In genomic region chr20:30500444-30500814, GRCh38 we compare ENCODE assay signal across 8 cellular contexts.
A peak's percentile ranks its signal among the peaks of the same experiment; 100 is the strongest.
DNase-seq lines count a peak whose midpoint lies in the region; ATAC-seq, FAIRE-seq and TF ChIP-seq lines count a peak whose summit lies in the region.
"Not testable (repeated sequence)": the region's sequence is repeated elsewhere in the genome, so short reads cannot be mapped to it uniquely, and the experiment has no call there.

No MANE protein-coding gene starts in this region.

- CTCF ChIA-PET in K562 (lab: Yijun Ruan, JAX; ENCODE audit: low intra/inter-chr PET ratio), result not testable (repeated sequence)

- H3K4me3 ChIP-seq in HUES64 (ENCODE audit: low read length), result peak overlapping the region; percentile 41
- not testable (repeated sequence) for H3K4me3 ChIP-seq in K562

- not testable (repeated sequence) for H3K27me3 ChIP-seq in HUES64 (ENCODE audit: insufficient read depth, low read length); K562 (ENCODE audit: control insufficient read depth in 2 of 2, insufficient read depth in 2 of 2, low read length in 2 of 2); foreskin keratinocyte

- not testable (repeated sequence) for TF ChIP-seq POLR2A in K562 (conservative IDR thresholded peaks at IDR 0.05)

- H3K9ac ChIP-seq in HUES64 (ENCODE audit: low read depth, low read length); K562 (ENCODE audit: insufficient read depth in 1 of 2, low read depth in 2 of 2, low read length in 2 of 2): not testable (repeated sequence)

- not testable (repeated sequence) for H4K20me1 ChIP-seq in K562 (replicated peaks; ENCODE audit: control insufficient read depth, insufficient read depth, low read length)

- not testable (repeated sequence) for H3K4me2 ChIP-seq in K562 (ENCODE audit: insufficient read depth, low read length)

- H3K4me1 ChIP-seq in HUES64 (ENCODE audit: insufficient read depth, low read length), result peaks cover 14% of the 10 kb centered on the region; the same call in 1 of the 2 replicates
- H3K4me1 ChIP-seq in K562 (replicated peaks in 1 of 2; ENCODE audit: control insufficient read depth in 2 of 2, insufficient read depth in 2 of 2, low read length in 2 of 2); foreskin keratinocyte: not testable (repeated sequence)

- peak overlapping the region; percentile 76; the same call in 1 of the 2 replicates for H3K27ac ChIP-seq in HUES64 (ENCODE audit: low read depth, low read length)
- H3K27ac ChIP-seq in K562 (ENCODE audit: extremely low read depth, low read depth, low read length); foreskin keratinocyte: not testable (repeated sequence)

- intact Hi-C loops in K562 (cut with micrococcal nuclease), result loop anchor here (10.0 kb wide), 2 partner anchors 84 to 736 kb away; no protein-coding TSS in a partner anchor

- not testable (repeated sequence) for H3K9me3 ChIP-seq in HUES64 (ENCODE audit: insufficient read depth, low read depth, low read length); K562 (replicated peaks; ENCODE audit: control insufficient read depth, insufficient read depth, low read depth, low read length)

- H2AFZ ChIP-seq in K562 (ENCODE audit: low read depth, low read length), result not testable (repeated sequence)

- DNase-seq in ACHN (peak; percentile 53), NCI-H526 (lab: John Stamatoyannopoulos, UW) (peak; percentile 80), K562 (ENCODE audit: extremely low read depth in 1 of 4, low spot score in 3 of 4) (peak; percentile 41 to 59 (median 45)), foreskin keratinocyte (peak in 1 of 2 donors; percentile 7), kidney glomerular epithelial cell (lab: John Stamatoyannopoulos, UW) (peak; percentile 0), putamen (ENCODE audit: low spot score) (peak; percentile 7)

- peak; percentile 78 to 82 for TF ChIP-seq RAD21 in K562 (CRISPR knock-in tag; conservative IDR thresholded peaks at IDR 0.05 in 1 of 2, IDR thresholded peaks at IDR 0.05 in 1 of 2)

- in situ Hi-C loops in ACHN (cut with HindIII; ENCODE audit: low pct_ligation_motif_present, low pct_unique_long_range_greater_than_20kb, low sequenced_read_pairs), result not testable (repeated sequence)
- in situ Hi-C loops in K562 (cut with MboI), result loop anchor here (25.0 kb wide), 1 partner anchor 138 kb away; no protein-coding TSS in a partner anchor

- FAIRE-seq in K562 (lab: Jason Lieb, UNC), result not testable (repeated sequence)

- peak; percentile 80 for ATAC-seq in SK-N-SH treated with all-trans-retinoic acid at 6 μM for 48 hours
- ATAC-seq in K562, result peak; percentile 83
- not testable (repeated sequence) for ATAC-seq in foreskin keratinocyte

- not testable (repeated sequence) for H3K79me2 ChIP-seq in K562 (ENCODE audit: control insufficient read depth, insufficient read depth, low read length)

- not testable (repeated sequence) for BruUV-seq in K562 (replicated peaks; lab: Mats Ljungman, UMichigan)

- WGBS in HUES64, result 21% methylated on average over 7 of the region's 10 CpGs
- 2% methylated on average over 8 of the region's 10 CpGs for WGBS in K562 (ENCODE audit: insufficient coverage, low coverage, missing lambda C conversion rate)

- not testable (repeated sequence) for H3K36me3 ChIP-seq in HUES64 (ENCODE audit: insufficient read depth, low read length); K562 (ENCODE audit: control insufficient read depth, insufficient read depth, low read length)

- peak; percentile 60 to 73 (median 62); a peak in 5 of 6 replicates for TF ChIP-seq CTCF in K562 (IDR thresholded peaks at IDR 0.05 in 2 of 3, conservative IDR thresholded peaks at IDR 0.05 in 1 of 3; ENCODE audit: insufficient read depth in 2 of 3, low read depth in 1 of 3, low read length in 3 of 3)
- peak; percentile 33 for TF ChIP-seq CTCF in foreskin keratinocyte (conservative IDR thresholded peaks at IDR 0.05)

- TF ChIP-seq EP300 in K562 (IDR thresholded peaks at IDR 0.05; ENCODE audit: low read length), result not testable (repeated sequence)

- POLR2A ChIA-PET in K562 (lab: Yijun Ruan, JAX), result not testable (repeated sequence)

- H3K9me1 ChIP-seq in K562 (ENCODE audit: control insufficient read depth, insufficient read depth, low read length), result not testable (repeated sequence)

TF ChIP-seq in K562, 482 proteins besides CTCF, POLR2A, EP300 and RAD21:
- 0 out of 2 replicates have a peak, but pooled peaks have one; percentile 34 for TF ChIP-seq SMC3 (conservative IDR thresholded peaks at IDR 0.05; ENCODE audit: insufficient read depth, low read depth, low read length)
- peak; percentile 46; the same call in 1 of the 2 replicates for TF ChIP-seq RFX1 (IDR thresholded peaks at IDR 0.05)
- TF ChIP-seq DEAF1 (CRISPR knock-in tag; IDR thresholded peaks at IDR 0.05), result peak; percentile 47; the same call in 1 of the 2 replicates
- peak; percentile 50 for TF ChIP-seq MEIS2 (IDR thresholded peaks at IDR 0.05; ENCODE audit: partially characterized antibody)
- TF ChIP-seq PKNOX1 (IDR thresholded peaks at IDR 0.05), result peak; percentile 52
- not testable (repeated sequence) for TF ChIP-seq PBX2 (CRISPR knock-in tag; IDR thresholded peaks at IDR 0.05; ENCODE audit: low read depth)
- peak; percentile 72 for TF ChIP-seq PBX2 (tag; conservative IDR thresholded peaks at IDR 0.05; ENCODE audit: low read depth)
- peak; percentile 41; the same call in 1 of the 2 replicates for TF ChIP-seq STAG1 (CRISPR knock-in tag; IDR thresholded peaks at IDR 0.05; ENCODE audit: borderline replicate concordance)
